ENCODE assay signal across 31 cellular contexts in the genomic region with DNA sequence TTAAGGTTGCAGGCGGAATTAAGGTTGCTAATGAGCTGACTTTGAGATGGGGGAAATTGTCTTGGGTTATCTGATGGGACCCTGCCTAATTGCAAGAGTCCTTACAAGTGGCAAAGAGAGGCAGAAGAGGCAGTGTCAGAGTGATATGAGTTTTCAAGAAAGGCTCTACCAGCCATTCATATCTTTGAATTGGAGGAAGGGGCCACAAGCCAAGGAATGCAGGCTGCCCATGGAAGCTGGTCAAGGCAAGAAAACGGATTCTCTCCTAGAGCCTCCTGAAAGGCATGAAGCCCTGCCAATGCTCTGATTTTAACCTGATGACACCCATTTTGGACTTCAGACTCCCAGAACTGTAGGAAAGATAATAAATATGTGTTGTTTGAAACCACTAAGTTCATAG.
"Had no signal": no experiment of that assay in that cellular context is flagged by ENCODE, and none has a peak within 500 bp of the region (broad histone marks: within the 10 kb centered on the region; RNA-seq: fewer than 3 reads in every experiment).

No MANE protein-coding gene starts in this region.

- H3K27me3 ChIP-seq: body of pancreas, colonic mucosa had no signal

- H3K4me1 ChIP-seq: body of pancreas, colonic mucosa had no signal

- DNase-seq: activated B cell treated with CpG ODN at 0.5 μM for 24 hours; activated CD4-positive, alpha-beta T cell treated with anti-CD3 and anti-CD28 coated beads for 48 hours; activated CD4-positive, alpha-beta T cell treated with anti-CD3 and anti-CD28 coated beads, Interleukin-2, amount 50 U/mL, for 1 hour; activated CD4-positive, alpha-beta T cell treated with anti-CD3 and anti-CD28 coated beads, Interleukin-2, amount 50 U/mL, for 48 hours; activated CD8-positive, alpha-beta memory T cell treated with anti-CD3 and anti-CD28 coated beads for 24 hours; activated CD8-positive, alpha-beta memory T cell treated with anti-CD3 and anti-CD28 coated beads, Interleukin-2, amount 50 U/mL, for 48 hours; activated CD8-positive, alpha-beta T cell treated with anti-CD3 and anti-CD28 coated beads for 36 hours; activated gamma-delta T cell; activated naive CD4-positive, alpha-beta T cell; activated naive CD4-positive, alpha-beta T cell treated with anti-CD3 and anti-CD28 coated beads, Interleukin-2, amount 10 ng/mL, durations not matched to agents 7 days and 5 days; activated naive CD8-positive, alpha-beta T cell treated with anti-CD3 and anti-CD28 coated beads, Interleukin-2, amount 10 ng/mL, durations not matched to agents 7 days and 5 days; activated T-cell treated with anti-CD3 and anti-CD28 coated beads for 4 hours; activated T-cell treated with anti-CD3 and anti-CD28 coated beads, Interleukin-2, amount 50 U/mL, for 24 hours; activated T-cell treated with anti-CD3 and anti-CD28 coated beads, Interleukin-2, amount 50 U/mL, for 72 hours; amniotic stem cell; anterior cingulate cortex; body of pancreas; central memory CD4-positive, alpha-beta T cell; cerebellar nuclear complex; colonic mucosa; effector CD8-positive, alpha-beta T cell; foreskin fibroblast; T-helper 1 cell; T-helper 17 cell; T1000; WERI-Rb-1 had no signal

- H3K27ac ChIP-seq: body of pancreas, colonic mucosa, WERI-Rb-1 had no signal

- H3K27me3 Mint-ChIP-seq: activated B cell treated with CpG ODN at 0.5 μM for 24 hours; activated CD8-positive, alpha-beta T cell treated with anti-CD3 and anti-CD28 coated beads for 36 hours; activated naive CD8-positive, alpha-beta T cell treated with anti-CD3 and anti-CD28 coated beads, Interleukin-2, amount 10 ng/mL, durations not matched to agents 7 days and 5 days; activated T-cell treated with anti-CD3 and anti-CD28 coated beads, Interleukin-2, amount 50 U/mL, for 24 hours; T-helper 17 cell had no signal

- H3K4me3 Mint-ChIP-seq: activated B cell treated with CpG ODN at 0.5 μM for 24 hours; activated CD8-positive, alpha-beta T cell treated with anti-CD3 and anti-CD28 coated beads for 36 hours; activated naive CD4-positive, alpha-beta T cell treated with anti-CD3 and anti-CD28 coated beads, Interleukin-2, amount 10 ng/mL, durations not matched to agents 7 days and 5 days; activated naive CD8-positive, alpha-beta T cell treated with anti-CD3 and anti-CD28 coated beads, Interleukin-2, amount 10 ng/mL, durations not matched to agents 7 days and 5 days; activated T-cell treated with anti-CD3 and anti-CD28 coated beads, Interleukin-2, amount 50 U/mL, for 24 hours; activated T-cell treated with anti-CD3 and anti-CD28 coated beads, Interleukin-2, amount 50 U/mL, for 72 hours; T-helper 17 cell; T-helper 2 cell treated with Interferon-gamma antibody and Interleukin-4, amounts not matched to agents 5 μg/mL and 100 μg/mL, for 36 hours had no signal

- H3K27ac Mint-ChIP-seq: activated B cell treated with CpG ODN at 0.5 μM for 24 hours; activated CD8-positive, alpha-beta T cell treated with anti-CD3 and anti-CD28 coated beads for 36 hours; activated naive CD4-positive, alpha-beta T cell treated with anti-CD3 and anti-CD28 coated beads, Interleukin-2, amount 10 ng/mL, durations not matched to agents 7 days and 5 days; activated naive CD4-positive, alpha-beta T cell treated with anti-CD3 and anti-CD28 coated beads, Interleukin-2, amount 50 U/mL, for 72 hours; activated naive CD8-positive, alpha-beta T cell treated with anti-CD3 and anti-CD28 coated beads, Interleukin-2, amount 10 ng/mL, durations not matched to agents 7 days and 5 days; activated T-cell treated with anti-CD3 and anti-CD28 coated beads, Interleukin-2, amount 50 U/mL, for 24 hours; activated T-cell treated with anti-CD3 and anti-CD28 coated beads, Interleukin-2, amount 50 U/mL, for 72 hours; T-helper 17 cell; T-helper 2 cell treated with Interferon-gamma antibody and Interleukin-4, amounts not matched to agents 5 μg/mL and 100 μg/mL, for 36 hours had no signal

- FAIRE-seq: frontal cortex had no signal

- H3K4me3 ChIP-seq: body of pancreas, colonic mucosa had no signal

- H3K9me3 ChIP-seq: body of pancreas, colonic mucosa had no signal

- H3K36me3 Mint-ChIP-seq: activated naive CD4-positive, alpha-beta T cell treated with anti-CD3 and anti-CD28 coated beads, Interleukin-2, amount 10 ng/mL, durations not matched to agents 7 days and 5 days; activated naive CD8-positive, alpha-beta T cell treated with anti-CD3 and anti-CD28 coated beads, Interleukin-2, amount 10 ng/mL, durations not matched to agents 7 days and 5 days had no signal

- ATAC-seq: activated CD4-positive, CD25-positive, alpha-beta regulatory T cell treated with anti-CD3 and anti-CD28 coated beads, Interleukin-2, amount 50 U/mL, for 24 hours; activated CD8-positive, alpha-beta T cell treated with anti-CD3 and anti-CD28 coated beads for 36 hours; activated naive CD4-positive, alpha-beta T cell treated with anti-CD3 and anti-CD28 coated beads, Interleukin-2, amount 50 U/mL, for 72 hours; activated T-cell treated with anti-CD3 and anti-CD28 coated beads, Interleukin-2, amount 50 U/mL, for 72 hours; body of pancreas; esophagus mucosa; T-helper 17 cell had no signal

- H3K4me1 Mint-ChIP-seq: activated naive CD4-positive, alpha-beta T cell treated with anti-CD3 and anti-CD28 coated beads, Interleukin-2, amount 10 ng/mL, durations not matched to agents 7 days and 5 days; activated naive CD8-positive, alpha-beta T cell treated with anti-CD3 and anti-CD28 coated beads, Interleukin-2, amount 10 ng/mL, durations not matched to agents 7 days and 5 days; T-helper 17 cell had no signal

- H3K36me3 ChIP-seq: colonic mucosa, WERI-Rb-1 had no signal
